ENCODE assay signal across 15 cellular contexts in genomic region chr7:26011039-26011696, GRCh38.
A peak's percentile ranks its signal among the peaks of the same experiment; 100 is the strongest.
DNase-seq lines count a peak whose midpoint lies in the region; ATAC-seq and TF ChIP-seq lines count a peak whose summit lies in the region.
"Had no signal": no experiment of that assay in that cellular context is flagged by ENCODE, and none has a peak within 500 bp of the region (broad histone marks: within the 10 kb centered on the region; RNA-seq: fewer than 3 reads in every experiment).

No MANE protein-coding gene starts in this region.

- TF ChIP-seq CTCF in GM12865 (IDR thresholded peaks at IDR 0.05; ENCODE audit: insufficient read depth, low read depth, low read length, missing control alignments), result no peak

- no peaks in the 10 kb centered on the region for H3K36me3 ChIP-seq in HUES48 (ENCODE audit: control insufficient read depth, insufficient read depth, low read length)
- H3K36me3 ChIP-seq: sigmoid colon, thyroid gland had no signal

- H3K9me3 ChIP-seq in HUES48 (ENCODE audit: control insufficient read depth, insufficient read depth, low read length), result peaks cover 29% of the 10 kb centered on the region
- H3K9me3 ChIP-seq: thyroid gland had no signal

- H3K27me3 ChIP-seq in HUES48 (ENCODE audit: control insufficient read depth, insufficient read depth, low read length), result peaks cover 19% of the 10 kb centered on the region
- H3K27me3 ChIP-seq: sigmoid colon, thyroid gland had no signal

- ATAC-seq in GM19452 (IDR thresholded peaks at IDR 0.05; ENCODE audit: unreplicated experiment) (peak; percentile 71), HG02759 (IDR thresholded peaks at IDR 0.05; ENCODE audit: unreplicated experiment) (peak; percentile 67)
- ATAC-seq: HCT116 had no signal

- H3K4me3 ChIP-seq in GM12865 (ENCODE audit: low read depth, low read length) (no peak overlapping the region; the same call in 1 of the 2 replicates), HUES48 (ENCODE audit: low read depth, low read length) (peak overlapping the region; percentile 25; the same call in 1 of the 2 replicates)
- H3K4me3 ChIP-seq: sigmoid colon, thyroid gland had no signal

- no peak overlapping the region for H3K9ac ChIP-seq in HUES48 (ENCODE audit: low read depth, low read length)

- peak; percentile 38 for DNase-seq in GM12865 (ENCODE audit: low read depth)
- no peak for DNase-seq in DMS53 (lab: John Stamatoyannopoulos, UW)
- DNase-seq in SK-N-DZ (ENCODE audit: low spot score), result no peak
- DNase-seq in NCI-H446 (lab: John Stamatoyannopoulos, UW), result no peak
- no peak for DNase-seq in NCI-H69 (lab: John Stamatoyannopoulos, UW)
- DNase-seq: amygdala, KG1, naive B cell, sigmoid colon, thyroid gland had no signal

- no peaks in the 10 kb centered on the region for H3K4me1 ChIP-seq in HUES48 (ENCODE audit: control insufficient read depth, insufficient read depth, low read length)
- H3K4me1 ChIP-seq: sigmoid colon had no signal

- peak overlapping the region; percentile 63 for H3K27ac ChIP-seq in HUES48 (ENCODE audit: low read depth, low read length)
- H3K27ac ChIP-seq: RWPE1, sigmoid colon, thyroid gland had no signal
